In genomic region chr2:113157108-113157896, GRCh38 we compare ENCODE assay signal across 8 cellular contexts. TPM values are rescaled to one million over a fixed set of nuclear protein-coding genes. Genes with fewer than 3 reads are reported as not detected.
DNase-seq lines count a peak whose midpoint lies in the region; ATAC-seq and TF ChIP-seq lines count a peak whose summit lies in the region.

No MANE protein-coding gene starts in this region.

- H3K4me1 ChIP-seq in ascending aorta, result no peaks in the 10 kb centered on the region

- TF ChIP-seq CTCF in GM12865 (IDR thresholded peaks at IDR 0.05; ENCODE audit: insufficient read depth, low read depth, low read length, missing control alignments), result no peak
- TF ChIP-seq CTCF in ascending aorta (IDR thresholded peaks at IDR 0.05), result no peak

- intact Hi-C loops in ascending aorta (cut with DNase I), result no loop called here

- ATAC-seq in HG02759 (IDR thresholded peaks at IDR 0.05; ENCODE audit: unreplicated experiment), result peak; percentile 79

- H3K36me3 ChIP-seq in ascending aorta, result no peaks in the 10 kb centered on the region

- no peaks in the 10 kb centered on the region for H3K9me3 ChIP-seq in ascending aorta

- no peaks in the 10 kb centered on the region for H3K27me3 ChIP-seq in ascending aorta

- peak; percentile 30 for DNase-seq in GM12865 (ENCODE audit: low read depth)
- DNase-seq in NCI-H69 (lab: John Stamatoyannopoulos, UW), result peak; percentile 60
- DNase-seq in ascending aorta (ENCODE audit: low spot score in 2 of 2), result no peak
- peak; percentile 82 for DNase-seq in iPS-NIHi7 (ENCODE audit: extremely low spot score)
- DNase-seq in stimulated activated CD4-positive, alpha-beta T cell treated with anti-CD3 and anti-CD28 coated beads, Interleukin-4, amount 100 ng/mL, for 24 hours, result peak; percentile 42
- no peak for DNase-seq in Ammon's horn (ENCODE audit: low spot score)
- DNase-seq in middle frontal gyrus (ENCODE audit: extremely low spot score, low spot score), result no peak

- no peak overlapping the region for H3K27ac ChIP-seq in ascending aorta

- H3K4me3 ChIP-seq in GM12865 (ENCODE audit: low read depth, low read length) (peak overlapping the region; percentile 51), ascending aorta (peak overlapping the region; percentile 44 to 49)

RNA-seq across cellular contexts. Expression of gene PSD4, which starts 16.5 kb away (rescaled TPM):
- 11.2 TPM for total RNA-seq in ascending aorta

RNA-seq across cellular contexts. Expression of gene IL1RN, which starts 29.9 kb away (rescaled TPM):
- total RNA-seq in ascending aorta, result not detected

Comparison
In these comparisons a context has a peak if more than half of its experiments do, and no peak if none do; other contexts are left out.
1. DNase-seq: peak in GM12865 (single experiment), NCI-H69 (single experiment), iPS-NIHi7 (single experiment) and stimulated activated CD4-positive, alpha-beta T cell treated with anti-CD3 and anti-CD28 coated beads, Interleukin-4, amount 100 ng/mL, for 24 hours (single experiment); none in ascending aorta (0 of 2), Ammon's horn (single experiment) and middle frontal gyrus (single experiment).